Comparison of ENCODE assay signal across 8 cellular contexts in the genomic region with DNA sequence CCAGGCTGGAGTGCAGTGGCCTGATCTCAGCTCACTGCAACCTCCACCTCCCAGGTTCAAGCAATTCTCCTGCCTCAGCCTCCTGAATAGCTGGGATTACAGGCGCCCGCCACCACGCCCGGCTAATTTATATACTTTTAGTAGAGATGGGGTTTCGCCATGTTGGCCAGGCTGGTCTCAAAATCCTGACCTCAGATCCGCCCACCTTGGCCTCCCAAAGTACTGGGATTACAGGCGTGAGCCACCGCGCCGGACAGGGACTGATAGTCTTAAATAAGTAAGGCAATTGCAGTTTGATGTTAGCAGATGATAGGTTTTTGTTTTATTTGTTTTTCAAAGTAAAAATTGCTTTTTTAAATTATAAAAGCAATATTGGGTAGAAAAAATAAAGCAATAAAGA. TPM values are rescaled to one million over a fixed set of nuclear protein-coding genes. Genes with fewer than 3 reads are reported as not detected.
DNase-seq lines count a peak whose midpoint lies in the region; ATAC-seq and TF ChIP-seq lines count a peak whose summit lies in the region.
"Not testable (repeated sequence)": the region's sequence is repeated elsewhere in the genome, so short reads cannot be mapped to it uniquely, and the experiment has no call there.

No MANE protein-coding gene starts in this region.

- not testable (repeated sequence) for H3K27ac ChIP-seq in BLaER1; DND-41 (ENCODE audit: low read length); PC-9; hepatocyte

- not testable (repeated sequence) for TF ChIP-seq CTCF in DND-41 (IDR thresholded peaks at IDR 0.05; ENCODE audit: borderline replicate concordance, extremely low read depth, low read length, poor library complexity, severe bottlenecking); PC-9 (conservative IDR thresholded peaks at IDR 0.05); hepatocyte (IDR thresholded peaks at IDR 0.05; ENCODE audit: poor library complexity); nephron (IDR thresholded peaks at IDR 0.05; ENCODE audit: unreplicated experiment in 3 of 3)

- WGBS in hepatocyte (ENCODE audit: low lambda C conversion rate, missing lambda C conversion rate) = 96% methylated on average over 10 of the region's 10 CpGs

- H2AFZ ChIP-seq in DND-41 (ENCODE audit: low read depth, low read length); PC-9; hepatocyte: not testable (repeated sequence)

- not testable (repeated sequence) for H3K9me3 Mint-ChIP-seq in activated T-cell treated with anti-CD3 and anti-CD28 coated beads, Interleukin-2, amount 50 U/mL, for 4 hours; central memory CD8-positive, alpha-beta T cell; nephron; stimulated activated naive B cell treated with anti-CD40 and anti-IgM and Interleukin-4, amounts not matched to agents 10 μg/mL and 1 μg/mL and 100 μg/mL, for 72 hours

- peaks cover 31% of the 10 kb centered on the region for H3K36me3 Mint-ChIP-seq in activated T-cell treated with anti-CD3 and anti-CD28 coated beads, Interleukin-2, amount 50 U/mL, for 4 hours (ENCODE audit: insufficient read depth)
- H3K36me3 Mint-ChIP-seq in central memory CD8-positive, alpha-beta T cell (ENCODE audit: insufficient read depth) = peaks cover 33% of the 10 kb centered on the region
- peaks cover 40% of the 10 kb centered on the region for H3K36me3 Mint-ChIP-seq in nephron (ENCODE audit: low read depth)
- H3K36me3 Mint-ChIP-seq in stimulated activated naive B cell treated with anti-CD40 and anti-IgM and Interleukin-4, amounts not matched to agents 10 μg/mL and 1 μg/mL and 100 μg/mL, for 72 hours = peaks cover 21 to 36% of the 10 kb centered on the region in 2 donors

- H3K4me1 Mint-ChIP-seq in activated T-cell treated with anti-CD3 and anti-CD28 coated beads, Interleukin-2, amount 50 U/mL, for 4 hours (ENCODE audit: low read depth) = peaks cover 37% of the 10 kb centered on the region
- peaks cover 45% of the 10 kb centered on the region for H3K4me1 Mint-ChIP-seq in central memory CD8-positive, alpha-beta T cell
- H3K4me1 Mint-ChIP-seq in nephron = peaks cover 18% of the 10 kb centered on the region
- H3K4me1 Mint-ChIP-seq in stimulated activated naive B cell treated with anti-CD40 and anti-IgM and Interleukin-4, amounts not matched to agents 10 μg/mL and 1 μg/mL and 100 μg/mL, for 72 hours = peaks cover 12 to 35% of the 10 kb centered on the region in 2 donors

- not testable (repeated sequence) for H4K20me1 ChIP-seq in BLaER1; DND-41 (ENCODE audit: insufficient read depth, low read length); PC-9 (ENCODE audit: insufficient read depth); hepatocyte (ENCODE audit: insufficient read depth, poor library complexity, severe bottlenecking)

- H3K4me3 Mint-ChIP-seq in activated T-cell treated with anti-CD3 and anti-CD28 coated beads, Interleukin-2, amount 50 U/mL, for 4 hours = peak overlapping the region; percentile 37
- H3K4me3 Mint-ChIP-seq in central memory CD8-positive, alpha-beta T cell = peak overlapping the region; percentile 100
- H3K4me3 Mint-ChIP-seq in nephron = peak overlapping the region in 2 of 3 experiments; percentile 26 to 56
- H3K4me3 Mint-ChIP-seq in stimulated activated naive B cell treated with anti-CD40 and anti-IgM and Interleukin-4, amounts not matched to agents 10 μg/mL and 1 μg/mL and 100 μg/mL, for 72 hours = peak overlapping the region; percentile 14 to 17

- not testable (repeated sequence) for H3K9me2 ChIP-seq in PC-9 (ENCODE audit: insufficient read depth); hepatocyte (replicated peaks; ENCODE audit: insufficient read depth)

- POLR2A ChIA-PET in PC-9 (lab: Charles Lee; ENCODE audit: unreplicated experiment) = interaction anchor here (0.6 to 0.7 kb wide), 2 partner anchors 67 to 74 kb away, joined by 3 to 25 read pairs; no protein-coding TSS in a partner anchor

- H3K79me2 ChIP-seq in DND-41 (ENCODE audit: insufficient read depth, low read length) (peaks cover 44% of the 10 kb centered on the region), PC-9 (ENCODE audit: low read depth) (peaks cover 42% of the 10 kb centered on the region), hepatocyte (peaks cover 27% of the 10 kb centered on the region)

- H3K9me3 ChIP-seq in BLaER1; DND-41 (ENCODE audit: insufficient read depth, low read length, severe bottlenecking); PC-9 (ENCODE audit: insufficient read depth, low read depth); hepatocyte (ENCODE audit: low read depth): not testable (repeated sequence)

- H3K27me3 ChIP-seq in BLaER1; DND-41 (ENCODE audit: insufficient read depth, low read length, poor library complexity); PC-9 (ENCODE audit: insufficient read depth, low read depth); hepatocyte: not testable (repeated sequence)

- H3K36me3 ChIP-seq in BLaER1 (peaks cover 44% of the 10 kb centered on the region), DND-41 (ENCODE audit: insufficient read depth, low read length) (peaks cover 33% of the 10 kb centered on the region)
- H3K36me3 ChIP-seq in PC-9 (ENCODE audit: low read depth); hepatocyte (replicated peaks; ENCODE audit: insufficient read depth, low read depth): not testable (repeated sequence)

- peaks cover 24% of the 10 kb centered on the region for H3K4me1 ChIP-seq in BLaER1
- peaks cover 32% of the 10 kb centered on the region for H3K4me1 ChIP-seq in DND-41 (ENCODE audit: insufficient read depth, low read length)
- H3K4me1 ChIP-seq in PC-9 (replicated peaks; ENCODE audit: insufficient read depth); hepatocyte (ENCODE audit: insufficient read depth): not testable (repeated sequence)

- H3K9ac ChIP-seq in BLaER1; DND-41 (ENCODE audit: low read depth, low read length): not testable (repeated sequence)

- H3K4me2 ChIP-seq in BLaER1 (peak overlapping the region; percentile 83), DND-41 (ENCODE audit: insufficient read depth, low read length) (peak overlapping the region; percentile 71; the same call in 1 of the 2 replicates), PC-9 (peak overlapping the region; percentile 90), hepatocyte (peak overlapping the region; percentile 75)

- not testable (repeated sequence) for ATAC-seq in DND-41 (ENCODE audit: insufficient read depth, low read depth); activated T-cell treated with anti-CD3 and anti-CD28 coated beads, Interleukin-2, amount 50 U/mL, for 4 hours; central memory CD8-positive, alpha-beta T cell (replicated peaks; ENCODE audit: extremely low read depth, poor library complexity, severe bottlenecking); stimulated activated naive B cell treated with anti-CD40 and anti-IgM and Interleukin-4, amounts not matched to agents 10 μg/mL and 1 μg/mL and 100 μg/mL, for 72 hours (replicated peaks)

- not testable (repeated sequence) for H3K4me3 ChIP-seq in BLaER1; DND-41 (ENCODE audit: low read depth in 1 of 2, low read length in 2 of 2); hepatocyte
- peak overlapping the region; percentile 93; the same call in 1 of the 2 replicates for H3K4me3 ChIP-seq in PC-9

- DNase-seq in DND-41; PC-9; activated T-cell treated with anti-CD3 and anti-CD28 coated beads, Interleukin-2, amount 50 U/mL, for 4 hours; central memory CD8-positive, alpha-beta T cell (ENCODE audit: low spot score in 2 of 2); hepatocyte (ENCODE audit: low spot score); stimulated activated naive B cell treated with anti-CD40 and anti-IgM and Interleukin-4, amounts not matched to agents 10 μg/mL and 1 μg/mL and 100 μg/mL, for 72 hours: not testable (repeated sequence)

- not testable (repeated sequence) for H3K27ac Mint-ChIP-seq in central memory CD8-positive, alpha-beta T cell (ENCODE audit: low read depth); stimulated activated naive B cell treated with anti-CD40 and anti-IgM and Interleukin-4, amounts not matched to agents 10 μg/mL and 1 μg/mL and 100 μg/mL, for 72 hours
- H3K27ac Mint-ChIP-seq in nephron = peak overlapping the region in 1 of 3 experiments; percentile 41

- H3K27me3 Mint-ChIP-seq in activated T-cell treated with anti-CD3 and anti-CD28 coated beads, Interleukin-2, amount 50 U/mL, for 4 hours (ENCODE audit: low read depth); central memory CD8-positive, alpha-beta T cell; nephron (ENCODE audit: low read depth); stimulated activated naive B cell treated with anti-CD40 and anti-IgM and Interleukin-4, amounts not matched to agents 10 μg/mL and 1 μg/mL and 100 μg/mL, for 72 hours: not testable (repeated sequence)

- intact Hi-C loops in PC-9 (cut with micrococcal nuclease; ENCODE audit: unreplicated experiment) = not testable (repeated sequence)

- peaks cover 20% of the 10 kb centered on the region for H3F3A ChIP-seq in PC-9 (ENCODE audit: insufficient read depth, low read depth)

- BruUV-seq in PC-9 (replicated peaks; lab: Mats Ljungman, UMichigan) = not testable (repeated sequence)

- CTCF ChIA-PET in PC-9 (lab: Charles Lee) = not testable (repeated sequence)

RNA-seq across cellular contexts. Expression of gene CUTC, which starts 2.1 kb away (rescaled TPM):
- total RNA-seq in PC-9 (2021) (7.6 and 9.2 TPM in 2 replicates), hepatocyte (21.6 and 33.8 TPM in 2 replicates)
- 10 to 100 TPM; 19.8 to 30.4 (median 28.7) TPM for total RNA-seq in activated T-cell treated with anti-CD3 and anti-CD28 coated beads, Interleukin-2, amount 50 U/mL, for 4 hours
- 26.3 and 29.4 TPM in 2 replicates for polyA plus RNA-seq in hepatocyte

RNA-seq across cellular contexts. Expression of gene COX15, which starts 2.2 kb away (rescaled TPM):
- total RNA-seq in PC-9 (2021) (31.4 and 35.2 TPM in 2 replicates), hepatocyte (30.5 and 42.0 TPM in 2 replicates)
- total RNA-seq in activated T-cell treated with anti-CD3 and anti-CD28 coated beads, Interleukin-2, amount 50 U/mL, for 4 hours = 10 to 100 TPM; 28.4 to 32.5 (median 32.2) TPM
- polyA plus RNA-seq in hepatocyte = 26.8 and 28.5 TPM in 2 replicates

RNA-seq across cellular contexts. Expression of gene ABCC2, which starts 48.3 kb away (rescaled TPM):
- total RNA-seq in PC-9 (2021) = 132 and 174 TPM in 2 replicates
- 1 to 10 TPM; 1.3 to 1.5 (median 1.3) TPM for total RNA-seq in activated T-cell treated with anti-CD3 and anti-CD28 coated beads, Interleukin-2, amount 50 U/mL, for 4 hours
- 56.7 and 63.1 TPM in 2 replicates for total RNA-seq in hepatocyte
- polyA plus RNA-seq in hepatocyte = 27.4 and 29.7 TPM in 2 replicates

Comparison
In these comparisons a context has a peak if more than half of its experiments do, and no peak if none do; other contexts are left out.
1. H3K4me3 Mint-ChIP-seq: peak in every context shown above with its lines; median percentile 100 in central memory CD8-positive, alpha-beta T cell; 41 in nephron; 37 in activated T-cell treated with anti-CD3 and anti-CD28 coated beads, Interleukin-2, amount 50 U/mL, for 4 hours; 16 in stimulated activated naive B cell treated with anti-CD40 and anti-IgM and Interleukin-4, amounts not matched to agents 10 μg/mL and 1 μg/mL and 100 μg/mL, for 72 hours.
2. RNA of gene ABCC2, which starts 48.3 kb away (total RNA-seq): 132 to 174 TPM in PC-9 and 56.7 to 63.1 TPM in hepatocyte; 1.3 to 1.5 TPM in activated T-cell treated with anti-CD3 and anti-CD28 coated beads, Interleukin-2, amount 50 U/mL, for 4 hours; every median in the first group is over 10 times any median in the second.
3. Peak in every context shown above with its lines, with median percentiles within 50 percentile points of each other: H3K4me2 ChIP-seq.